Comparison of ENCODE assay signal across 1 cellular context in the genomic region with DNA sequence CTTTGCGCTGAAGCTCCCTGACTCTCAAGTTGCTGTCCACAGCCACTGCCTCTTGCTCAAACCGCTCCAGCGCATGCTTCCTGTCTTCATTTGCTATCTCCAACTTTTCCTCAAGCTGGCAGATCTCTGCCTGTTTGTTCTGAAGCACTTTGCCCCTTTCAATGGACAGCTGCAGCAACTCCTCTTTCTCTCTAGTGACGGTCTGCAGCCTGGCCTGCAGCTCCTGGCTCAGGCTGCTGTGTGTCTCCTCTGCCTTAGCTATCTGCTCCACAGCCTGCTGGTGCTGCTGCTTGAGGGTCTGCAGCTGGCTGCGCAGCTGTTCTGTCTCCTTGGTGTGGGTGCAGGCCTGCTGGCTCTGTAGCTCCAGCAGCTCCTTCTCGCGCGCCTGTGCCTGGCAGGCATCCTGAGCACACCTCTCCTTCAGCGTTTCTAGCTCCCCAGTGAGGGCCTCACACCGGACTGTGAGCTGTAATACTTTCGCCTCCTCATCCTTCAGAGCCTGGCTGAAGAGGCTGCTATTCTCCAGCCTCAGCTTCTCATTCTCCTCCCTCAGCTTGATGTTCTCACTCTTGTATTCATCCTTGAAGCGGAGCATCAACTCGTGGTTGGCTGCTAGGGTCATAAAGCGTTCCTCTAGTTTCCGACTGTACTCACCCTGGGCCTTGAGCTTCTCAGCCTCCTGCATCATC.
TF ChIP-seq lines count a peak whose summit lies in the region.

No MANE protein-coding gene starts in this region.

TF ChIP-seq in HepG2, 621 proteins besides CTCF, POLR2A, EP300 and RAD21:
- no peak for TF ChIP-seq NFATC3 (CRISPR knock-in tag; IDR thresholded peaks at IDR 0.05)
- TF ChIP-seq, protein P1, sequence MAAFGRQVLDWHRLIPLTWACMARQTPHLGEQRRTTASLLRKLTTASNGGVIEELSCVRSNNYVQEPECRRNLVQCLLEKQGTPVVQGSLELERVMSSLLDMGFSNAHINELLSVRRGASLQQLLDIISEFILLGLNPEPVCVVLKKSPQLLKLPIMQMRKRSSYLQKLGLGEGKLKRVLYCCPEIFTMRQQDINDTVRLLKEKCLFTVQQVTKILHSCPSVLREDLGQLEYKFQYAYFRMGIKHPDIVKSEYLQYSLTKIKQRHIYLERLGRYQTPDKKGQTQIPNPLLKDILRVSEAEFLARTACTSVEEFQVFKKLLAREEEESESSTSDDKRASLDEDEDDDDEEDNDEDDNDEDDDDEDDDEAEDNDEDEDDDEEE (CRISPR knock-in tag; IDR thresholded peaks at IDR 0.05): peak; percentile 43; the same call in 1 of the 2 replicates
- peak; percentile 10; the same call in 1 of the 2 replicates for TF ChIP-seq ZNF737 (CRISPR knock-in tag; IDR thresholded peaks at IDR 0.05; ENCODE audit: borderline replicate concordance)
- TF ChIP-seq, protein P2, sequence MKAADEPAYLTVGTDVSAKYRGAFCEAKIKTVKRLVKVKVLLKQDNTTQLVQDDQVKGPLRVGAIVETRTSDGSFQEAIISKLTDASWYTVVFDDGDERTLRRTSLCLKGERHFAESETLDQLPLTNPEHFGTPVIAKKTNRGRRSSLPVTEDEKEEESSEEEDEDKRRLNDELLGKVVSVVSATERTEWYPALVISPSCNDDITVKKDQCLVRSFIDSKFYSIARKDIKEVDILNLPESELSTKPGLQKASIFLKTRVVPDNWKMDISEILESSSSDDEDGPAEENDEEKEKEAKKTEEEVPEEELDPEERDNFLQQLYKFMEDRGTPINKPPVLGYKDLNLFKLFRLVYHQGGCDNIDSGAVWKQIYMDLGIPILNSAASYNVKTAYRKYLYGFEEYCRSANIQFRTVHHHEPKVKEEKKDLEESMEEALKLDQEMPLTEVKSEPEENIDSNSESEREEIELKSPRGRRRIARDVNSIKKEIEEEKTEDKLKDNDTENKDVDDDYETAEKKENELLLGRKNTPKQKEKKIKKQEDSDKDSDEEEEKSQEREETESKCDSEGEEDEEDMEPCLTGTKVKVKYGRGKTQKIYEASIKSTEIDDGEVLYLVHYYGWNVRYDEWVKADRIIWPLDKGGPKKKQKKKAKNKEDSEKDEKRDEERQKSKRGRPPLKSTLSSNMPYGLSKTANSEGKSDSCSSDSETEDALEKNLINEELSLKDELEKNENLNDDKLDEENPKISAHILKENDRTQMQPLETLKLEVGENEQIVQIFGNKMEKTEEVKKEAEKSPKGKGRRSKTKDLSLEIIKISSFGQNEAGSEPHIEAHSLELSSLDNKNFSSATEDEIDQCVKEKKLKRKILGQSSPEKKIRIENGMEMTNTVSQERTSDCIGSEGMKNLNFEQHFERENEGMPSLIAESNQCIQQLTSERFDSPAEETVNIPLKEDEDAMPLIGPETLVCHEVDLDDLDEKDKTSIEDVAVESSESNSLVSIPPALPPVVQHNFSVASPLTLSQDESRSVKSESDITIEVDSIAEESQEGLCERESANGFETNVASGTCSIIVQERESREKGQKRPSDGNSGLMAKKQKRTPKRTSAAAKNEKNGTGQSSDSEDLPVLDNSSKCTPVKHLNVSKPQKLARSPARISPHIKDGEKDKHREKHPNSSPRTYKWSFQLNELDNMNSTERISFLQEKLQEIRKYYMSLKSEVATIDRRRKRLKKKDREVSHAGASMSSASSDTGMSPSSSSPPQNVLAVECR (CRISPR knock-in tag; IDR thresholded peaks at IDR 0.05; ENCODE audit: borderline replicate concordance): peak; percentile 4; the same call in 1 of the 2 replicates
- no peak for TF ChIP-seq ATF7 (IDR thresholded peaks at IDR 0.05)
- TF ChIP-seq ATF7 (CRISPR knock-in tag; IDR thresholded peaks at IDR 0.05): no peak
- TF ChIP-seq ZNF572 (CRISPR knock-in tag; IDR thresholded peaks at IDR 0.05): no peak
- TF ChIP-seq SALL1 (CRISPR knock-in tag; IDR thresholded peaks at IDR 0.05): peak; percentile 18; the same call in 1 of the 2 replicates
- TF ChIP-seq, protein P3, sequence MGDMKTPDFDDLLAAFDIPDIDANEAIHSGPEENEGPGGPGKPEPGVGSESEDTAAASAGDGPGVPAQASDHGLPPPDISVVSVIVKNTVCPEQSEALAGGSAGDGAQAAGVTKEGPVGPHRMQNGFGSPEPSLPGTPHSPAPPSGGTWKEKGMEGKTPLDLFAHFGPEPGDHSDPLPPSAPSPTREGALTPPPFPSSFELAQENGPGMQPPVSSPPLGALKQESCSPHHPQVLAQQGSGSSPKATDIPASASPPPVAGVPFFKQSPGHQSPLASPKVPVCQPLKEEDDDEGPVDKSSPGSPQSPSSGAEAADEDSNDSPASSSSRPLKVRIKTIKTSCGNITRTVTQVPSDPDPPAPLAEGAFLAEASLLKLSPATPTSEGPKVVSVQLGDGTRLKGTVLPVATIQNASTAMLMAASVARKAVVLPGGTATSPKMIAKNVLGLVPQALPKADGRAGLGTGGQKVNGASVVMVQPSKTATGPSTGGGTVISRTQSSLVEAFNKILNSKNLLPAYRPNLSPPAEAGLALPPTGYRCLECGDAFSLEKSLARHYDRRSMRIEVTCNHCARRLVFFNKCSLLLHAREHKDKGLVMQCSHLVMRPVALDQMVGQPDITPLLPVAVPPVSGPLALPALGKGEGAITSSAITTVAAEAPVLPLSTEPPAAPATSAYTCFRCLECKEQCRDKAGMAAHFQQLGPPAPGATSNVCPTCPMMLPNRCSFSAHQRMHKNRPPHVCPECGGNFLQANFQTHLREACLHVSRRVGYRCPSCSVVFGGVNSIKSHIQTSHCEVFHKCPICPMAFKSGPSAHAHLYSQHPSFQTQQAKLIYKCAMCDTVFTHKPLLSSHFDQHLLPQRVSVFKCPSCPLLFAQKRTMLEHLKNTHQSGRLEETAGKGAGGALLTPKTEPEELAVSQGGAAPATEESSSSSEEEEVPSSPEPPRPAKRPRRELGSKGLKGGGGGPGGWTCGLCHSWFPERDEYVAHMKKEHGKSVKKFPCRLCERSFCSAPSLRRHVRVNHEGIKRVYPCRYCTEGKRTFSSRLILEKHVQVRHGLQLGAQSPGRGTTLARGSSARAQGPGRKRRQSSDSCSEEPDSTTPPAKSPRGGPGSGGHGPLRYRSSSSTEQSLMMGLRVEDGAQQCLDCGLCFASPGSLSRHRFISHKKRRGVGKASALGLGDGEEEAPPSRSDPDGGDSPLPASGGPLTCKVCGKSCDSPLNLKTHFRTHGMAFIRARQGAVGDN (CRISPR knock-in tag; IDR thresholded peaks at IDR 0.05): peak; percentile 59
- 0 out of 2 replicates have a peak, but pooled peaks have one; percentile 45 for TF ChIP-seq ZNF564 (CRISPR knock-in tag; IDR thresholded peaks at IDR 0.05)
- 0 out of 2 replicates have a peak, but pooled peaks have one; percentile 17 for TF ChIP-seq SPEN (CRISPR knock-in tag; IDR thresholded peaks at IDR 0.05; ENCODE audit: low read depth)
- TF ChIP-seq, protein P4, sequence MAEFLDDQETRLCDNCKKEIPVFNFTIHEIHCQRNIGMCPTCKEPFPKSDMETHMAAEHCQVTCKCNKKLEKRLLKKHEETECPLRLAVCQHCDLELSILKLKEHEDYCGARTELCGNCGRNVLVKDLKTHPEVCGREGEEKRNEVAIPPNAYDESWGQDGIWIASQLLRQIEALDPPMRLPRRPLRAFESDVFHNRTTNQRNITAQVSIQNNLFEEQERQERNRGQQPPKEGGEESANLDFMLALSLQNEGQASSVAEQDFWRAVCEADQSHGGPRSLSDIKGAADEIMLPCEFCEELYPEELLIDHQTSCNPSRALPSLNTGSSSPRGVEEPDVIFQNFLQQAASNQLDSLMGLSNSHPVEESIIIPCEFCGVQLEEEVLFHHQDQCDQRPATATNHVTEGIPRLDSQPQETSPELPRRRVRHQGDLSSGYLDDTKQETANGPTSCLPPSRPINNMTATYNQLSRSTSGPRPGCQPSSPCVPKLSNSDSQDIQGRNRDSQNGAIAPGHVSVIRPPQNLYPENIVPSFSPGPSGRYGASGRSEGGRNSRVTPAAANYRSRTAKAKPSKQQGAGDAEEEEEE (CRISPR knock-in tag; IDR thresholded peaks at IDR 0.05; ENCODE audit: borderline replicate concordance): 0 out of 2 replicates have a peak, but pooled peaks have one; percentile 7
- 0 out of 2 replicates have a peak, but pooled peaks have one; percentile 56 for TF ChIP-seq ZNF776 (CRISPR knock-in tag; IDR thresholded peaks at IDR 0.05)
- TF ChIP-seq ZBTB21 (CRISPR knock-in tag; IDR thresholded peaks at IDR 0.05): no peak
- no peak for TF ChIP-seq AKAP8 (CRISPR knock-in tag; IDR thresholded peaks at IDR 0.05)
- TF ChIP-seq, protein P5, sequence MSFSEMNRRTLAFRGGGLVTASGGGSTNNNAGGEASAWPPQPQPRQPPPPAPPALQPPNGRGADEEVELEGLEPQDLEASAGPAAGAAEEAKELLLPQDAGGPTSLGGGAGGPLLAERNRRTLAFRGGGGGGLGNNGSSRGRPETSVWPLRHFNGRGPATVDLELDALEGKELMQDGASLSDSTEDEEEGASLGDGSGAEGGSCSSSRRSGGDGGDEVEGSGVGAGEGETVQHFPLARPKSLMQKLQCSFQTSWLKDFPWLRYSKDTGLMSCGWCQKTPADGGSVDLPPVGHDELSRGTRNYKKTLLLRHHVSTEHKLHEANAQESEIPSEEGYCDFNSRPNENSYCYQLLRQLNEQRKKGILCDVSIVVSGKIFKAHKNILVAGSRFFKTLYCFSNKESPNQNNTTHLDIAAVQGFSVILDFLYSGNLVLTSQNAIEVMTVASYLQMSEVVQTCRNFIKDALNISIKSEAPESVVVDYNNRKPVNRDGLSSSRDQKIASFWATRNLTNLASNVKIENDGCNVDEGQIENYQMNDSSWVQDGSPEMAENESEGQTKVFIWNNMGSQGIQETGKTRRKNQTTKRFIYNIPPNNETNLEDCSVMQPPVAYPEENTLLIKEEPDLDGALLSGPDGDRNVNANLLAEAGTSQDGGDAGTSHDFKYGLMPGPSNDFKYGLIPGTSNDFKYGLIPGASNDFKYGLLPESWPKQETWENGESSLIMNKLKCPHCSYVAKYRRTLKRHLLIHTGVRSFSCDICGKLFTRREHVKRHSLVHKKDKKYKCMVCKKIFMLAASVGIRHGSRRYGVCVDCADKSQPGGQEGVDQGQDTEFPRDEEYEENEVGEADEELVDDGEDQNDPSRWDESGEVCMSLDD (CRISPR knock-in tag; IDR thresholded peaks at IDR 0.05; ENCODE audit: borderline replicate concordance): no peak
- TF ChIP-seq XRCC5 (optimal IDR thresholded peaks at IDR 0.05; ENCODE audit: low read length): peak; percentile 28
- no peak for TF ChIP-seq RORA (CRISPR knock-in tag; IDR thresholded peaks at IDR 0.05)
- TF ChIP-seq HOXA5 (CRISPR knock-in tag; IDR thresholded peaks at IDR 0.05): no peak
- peak; percentile 41; the same call in 1 of the 2 replicates for TF ChIP-seq ZNF501 (CRISPR knock-in tag; IDR thresholded peaks at IDR 0.05)
- TF ChIP-seq, protein P6, sequence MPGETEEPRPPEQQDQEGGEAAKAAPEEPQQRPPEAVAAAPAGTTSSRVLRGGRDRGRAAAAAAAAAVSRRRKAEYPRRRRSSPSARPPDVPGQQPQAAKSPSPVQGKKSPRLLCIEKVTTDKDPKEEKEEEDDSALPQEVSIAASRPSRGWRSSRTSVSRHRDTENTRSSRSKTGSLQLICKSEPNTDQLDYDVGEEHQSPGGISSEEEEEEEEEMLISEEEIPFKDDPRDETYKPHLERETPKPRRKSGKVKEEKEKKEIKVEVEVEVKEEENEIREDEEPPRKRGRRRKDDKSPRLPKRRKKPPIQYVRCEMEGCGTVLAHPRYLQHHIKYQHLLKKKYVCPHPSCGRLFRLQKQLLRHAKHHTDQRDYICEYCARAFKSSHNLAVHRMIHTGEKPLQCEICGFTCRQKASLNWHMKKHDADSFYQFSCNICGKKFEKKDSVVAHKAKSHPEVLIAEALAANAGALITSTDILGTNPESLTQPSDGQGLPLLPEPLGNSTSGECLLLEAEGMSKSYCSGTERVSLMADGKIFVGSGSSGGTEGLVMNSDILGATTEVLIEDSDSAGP (CRISPR knock-in tag; IDR thresholded peaks at IDR 0.05; ENCODE audit: borderline replicate concordance): peak; percentile 47; the same call in 1 of the 2 replicates
- peak; percentile 29; the same call in 1 of the 2 replicates for TF ChIP-seq GABPB1 (CRISPR knock-in tag; IDR thresholded peaks at IDR 0.05)
- TF ChIP-seq, protein P7, sequence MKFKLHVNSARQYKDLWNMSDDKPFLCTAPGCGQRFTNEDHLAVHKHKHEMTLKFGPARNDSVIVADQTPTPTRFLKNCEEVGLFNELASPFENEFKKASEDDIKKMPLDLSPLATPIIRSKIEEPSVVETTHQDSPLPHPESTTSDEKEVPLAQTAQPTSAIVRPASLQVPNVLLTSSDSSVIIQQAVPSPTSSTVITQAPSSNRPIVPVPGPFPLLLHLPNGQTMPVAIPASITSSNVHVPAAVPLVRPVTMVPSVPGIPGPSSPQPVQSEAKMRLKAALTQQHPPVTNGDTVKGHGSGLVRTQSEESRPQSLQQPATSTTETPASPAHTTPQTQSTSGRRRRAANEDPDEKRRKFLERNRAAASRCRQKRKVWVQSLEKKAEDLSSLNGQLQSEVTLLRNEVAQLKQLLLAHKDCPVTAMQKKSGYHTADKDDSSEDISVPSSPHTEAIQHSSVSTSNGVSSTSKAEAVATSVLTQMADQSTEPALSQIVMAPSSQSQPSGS (CRISPR knock-in tag; IDR thresholded peaks at IDR 0.05): no peak
- 0 out of 2 replicates have a peak, but pooled peaks have one; percentile 31 for TF ChIP-seq NRL (CRISPR knock-in tag; IDR thresholded peaks at IDR 0.05; ENCODE audit: borderline replicate concordance)
- TF ChIP-seq HNF4A (CRISPR knock-in tag; IDR thresholded peaks at IDR 0.05): peak; percentile 18; the same call in 1 of the 2 replicates
- TF ChIP-seq ZNF709 (CRISPR knock-in tag; IDR thresholded peaks at IDR 0.05): 0 out of 2 replicates have a peak, but pooled peaks have one; percentile 42
- no peak for TF ChIP-seq HCFC1 (IDR thresholded peaks at IDR 0.05; ENCODE audit: low read depth, low read length)
- TF ChIP-seq HIVEP1 (CRISPR knock-in tag; IDR thresholded peaks at IDR 0.05): peak; percentile 33; the same call in 1 of the 2 replicates
- 0 out of 2 replicates have a peak, but pooled peaks have one; percentile 16 for TF ChIP-seq SAP130 (CRISPR knock-in tag; IDR thresholded peaks at IDR 0.05; ENCODE audit: low read depth)
- TF ChIP-seq ZNF292 (CRISPR knock-in tag; IDR thresholded peaks at IDR 0.05; ENCODE audit: borderline replicate concordance, low read depth): peak; percentile 90
- TF ChIP-seq DNMT1 (CRISPR knock-in tag; IDR thresholded peaks at IDR 0.05): 0 out of 2 replicates have a peak, but pooled peaks have one; percentile 29
